ENCODE assay signal across 9 cellular contexts in the genomic region with DNA sequence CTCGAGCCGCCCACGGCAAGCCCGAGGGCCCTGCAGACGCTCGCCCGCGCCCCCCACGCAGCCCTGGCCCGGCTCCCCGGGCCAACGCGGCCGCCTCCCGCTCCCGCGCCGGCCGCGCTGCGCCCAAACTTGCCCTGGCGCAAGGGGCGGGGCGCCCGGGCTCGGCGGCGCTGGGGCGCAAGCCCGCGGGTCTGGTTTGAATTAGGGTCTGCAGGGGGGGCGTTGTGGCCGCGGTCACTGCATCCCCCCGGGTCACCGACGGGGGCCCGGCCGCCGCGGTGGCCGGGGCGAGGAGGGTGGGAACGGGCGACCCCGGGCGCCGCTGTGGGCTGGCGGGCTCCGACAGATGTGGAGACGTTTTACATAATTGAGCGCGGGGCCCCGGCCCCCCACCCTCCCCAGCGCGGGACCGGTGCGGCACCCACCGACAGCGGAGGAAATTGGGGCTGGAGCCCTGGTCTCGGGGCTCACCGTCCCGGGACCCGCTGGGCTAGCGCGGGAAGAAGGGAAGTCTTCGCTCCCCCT. TPM values are rescaled to one million over a fixed set of nuclear protein-coding genes. Genes with fewer than 3 reads are reported as not detected.
A peak's percentile ranks its signal among the peaks of the same experiment; 100 is the strongest.
DNase-seq lines count a peak whose midpoint lies in the region; ATAC-seq and TF ChIP-seq lines count a peak whose summit lies in the region.
"Had no signal": no experiment of that assay in that cellular context is flagged by ENCODE, and none has a peak within 500 bp of the region (broad histone marks: within the 10 kb centered on the region; RNA-seq: fewer than 3 reads in every experiment).

No MANE protein-coding gene starts in this region.

- DNase-seq in brain microvascular endothelial cell (no peak), lung (ENCODE audit: low spot score) (no peak), G401 (ENCODE audit: low spot score) (no peak), GM19240 (ENCODE audit: insufficient read length, low spot score) (no peak), NK-92 (lab: John Stamatoyannopoulos, UW; ENCODE audit: unreplicated experiment) (no peak)
- DNase-seq in central memory CD4-positive, alpha-beta T cell = no peak
- DNase-seq: T-cell had no signal

- no peaks in the 10 kb centered on the region for H3K9me3 ChIP-seq in lung (ENCODE audit: control insufficient read depth in 2 of 2, insufficient read depth in 1 of 2, low read length in 1 of 2)

- H3K27me3 ChIP-seq in brain microvascular endothelial cell (replicated peaks) (no peaks in the 10 kb centered on the region), lung (ENCODE audit: control insufficient read depth, insufficient read depth) (no peaks in the 10 kb centered on the region)

- 1 to 2% methylated on average over 34 to 67 of the region's 67 CpGs for WGBS in lung, 2 donors

- in situ Hi-C loops in brain microvascular endothelial cell (cut with HindIII; ENCODE audit: low pct_ligation_motif_present, low sequenced_read_pairs) = loop anchor here (10.0 kb wide), 1 partner anchor 89 kb away; no protein-coding TSS in a partner anchor
- in situ Hi-C loops in G401 (cut with HindIII; ENCODE audit: low sequenced_read_pairs) = no loop called here

- H3K27ac ChIP-seq in brain microvascular endothelial cell (no peak overlapping the region), lung (ENCODE audit: low read depth in 1 of 2, low read length in 1 of 2) (peak overlapping the region in 1 of 2 donors; percentile 87)

- ATAC-seq in GM18868 (IDR thresholded peaks at IDR 0.05; ENCODE audit: unreplicated experiment) = peak; percentile 26
- ATAC-seq in HG03135 (IDR thresholded peaks at IDR 0.05; ENCODE audit: unreplicated experiment) = peak; percentile 32
- peak; percentile 50 for ATAC-seq in lung (ENCODE audit: insufficient read depth, low FRiP score)

- TF ChIP-seq CTCF in brain microvascular endothelial cell (IDR thresholded peaks at IDR 0.05; ENCODE audit: low read depth, low read length, missing control alignments) = no peak
- no peak for TF ChIP-seq CTCF in lung (IDR thresholded peaks at IDR 0.05; ENCODE audit: control extremely low read depth, extremely low read depth)

- H3K4me3 ChIP-seq in brain microvascular endothelial cell (ENCODE audit: low read depth, low read length) (peak overlapping the region; percentile 68), lung (peak overlapping the region; percentile 57)

- H3K4me1 ChIP-seq in lung (ENCODE audit: control insufficient read depth in 2 of 2, insufficient read depth in 2 of 2, low read length in 2 of 2) = peaks cover 0 to 11% of the 10 kb centered on the region in 2 donors

- H3K36me3 ChIP-seq in brain microvascular endothelial cell (replicated peaks) = no peaks in the 10 kb centered on the region
- H3K36me3 ChIP-seq in lung (ENCODE audit: control insufficient read depth in 2 of 2, insufficient read depth in 2 of 2, low read length in 2 of 2) = no peaks in the 10 kb centered on the region

RNA-seq across cellular contexts. Expression of a gene that starts 0.7 kb away (rescaled TPM):
- 100 to 1,000 TPM; 232 to 234 TPM for total RNA-seq in lung
- polyA plus RNA-seq in lung = 100 to 1,000 TPM in 1 of 2 donors, 10 to 100 TPM in 1; 94.1 to 113 TPM
- total RNA-seq in G401 (2014; rRNA removed; shearing (Covaris generic)) = 37.4 and 45.5 TPM in 2 replicates
